In genomic region chr17:21705021-21705601, GRCh38 we compare ENCODE assay signal across 1 cellular context.
TF ChIP-seq lines count a peak whose summit lies in the region.

No MANE protein-coding gene starts in this region.

TF ChIP-seq in SK-N-SH treated with all-trans-retinoic acid at 6 μM for 48 hours, 23 proteins besides CTCF, POLR2A, EP300 and RAD21 (continued from another document):
- TF ChIP-seq POU6F1 (CRISPR knock-in tag; IDR thresholded peaks at IDR 0.05; ENCODE audit: borderline replicate concordance, low read depth) (no peak), TSHZ2 (CRISPR knock-in tag; IDR thresholded peaks at IDR 0.05) (no peak), TCF4 (CRISPR knock-in tag; IDR thresholded peaks at IDR 0.05; ENCODE audit: borderline replicate concordance) (no peak), BACH2 (CRISPR knock-in tag; IDR thresholded peaks at IDR 0.05; ENCODE audit: borderline replicate concordance) (no peak), ZNF8 (CRISPR knock-in tag; IDR thresholded peaks at IDR 0.05) (no peak), TOX (CRISPR knock-in tag; IDR thresholded peaks at IDR 0.05; ENCODE audit: borderline replicate concordance) (no peak), ZNF565 (CRISPR knock-in tag; conservative IDR thresholded peaks at IDR 0.05; ENCODE audit: low read depth) (no peak), ZNF70 (CRISPR knock-in tag; IDR thresholded peaks at IDR 0.05) (no peak), ISL1 (CRISPR knock-in tag; IDR thresholded peaks at IDR 0.05) (no peak), ZFP3 (CRISPR knock-in tag; IDR thresholded peaks at IDR 0.05) (no peak)
